In genomic region chr20:55693646-55694045, GRCh38 we compare ENCODE assay signal across 20 cellular contexts.
"Had no signal": no experiment of that assay in that cellular context is flagged by ENCODE, and none has a peak within 500 bp of the region (broad histone marks: within the 10 kb centered on the region; RNA-seq: fewer than 3 reads in every experiment).

No MANE protein-coding gene starts in this region.

- ATAC-seq: SK-N-SH treated with all-trans-retinoic acid at 6 μM for 48 hours had no signal

- DNase-seq: KBM-7, MV-4-11, NCI-H1048, NCI-H1105, NCI-H1417, NCI-H1436 treated with DMSO at 0.1 percent for 48 hours, NCI-H187, NCI-H2029, NCI-H2081 treated with DMSO at 0.1 percent for 48 hours, NCI-H2171, NCI-H226, NCI-H446, NCI-H510A, NCI-H524 treated with DMSO at 0.1 percent for 48 hours, NCI-H69, NCI-H774, RPMI8226, SHP77, T-helper 1 cell had no signal
